Comparison of ENCODE assay signal across 1 cellular context in the genomic region with DNA sequence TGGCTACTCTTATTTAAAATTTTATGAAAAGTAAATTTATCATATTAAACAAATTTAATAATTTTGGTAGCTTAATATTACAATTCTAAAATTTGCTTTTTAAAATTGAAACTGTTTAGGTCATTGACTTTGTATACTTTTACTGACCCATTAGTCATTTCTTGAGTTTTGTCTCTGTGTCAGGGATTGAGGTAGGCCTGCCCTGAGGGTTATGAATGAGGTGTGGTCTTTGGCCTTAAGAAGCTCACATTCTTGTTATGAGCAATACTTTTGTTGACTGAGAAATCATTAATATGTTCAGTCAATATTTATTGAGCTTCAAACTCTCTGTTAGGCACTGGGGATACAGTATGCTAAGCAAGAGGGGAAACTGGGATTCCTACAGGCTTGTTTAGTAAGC.
TF ChIP-seq lines count a peak whose summit lies in the region.

No MANE protein-coding gene starts in this region.

TF ChIP-seq in HepG2, 621 proteins besides CTCF, POLR2A, EP300 and RAD21 (continued from another document):
- TF ChIP-seq SATB2 (CRISPR knock-in tag; IDR thresholded peaks at IDR 0.05) (no peak), TBX2 (CRISPR knock-in tag; IDR thresholded peaks at IDR 0.05; ENCODE audit: borderline replicate concordance) (no peak), MTA3 (CRISPR knock-in tag; IDR thresholded peaks at IDR 0.05) (no peak)
